In genomic region chr11:19615503-19615902, GRCh38 we compare ENCODE assay signal across 20 cellular contexts.
"Had no signal": no experiment of that assay in that cellular context is flagged by ENCODE, and none has a peak within 500 bp of the region (broad histone marks: within the 10 kb centered on the region; RNA-seq: fewer than 3 reads in every experiment).

No MANE protein-coding gene starts in this region.

- DNase-seq: activated CD4-positive, alpha-beta memory T cell treated with anti-CD3 and anti-CD28 coated beads for 36 hours; activated CD4-positive, alpha-beta T cell treated with anti-CD3 and anti-CD28 coated beads for 36 hours; activated naive CD4-positive, alpha-beta T cell; activated naive CD8-positive, alpha-beta T cell treated with anti-CD3 and anti-CD28 coated beads for 36 hours; activated T-cell treated with anti-CD3 and anti-CD28 coated beads for 4 hours; amniotic stem cell; body of pancreas; caudate nucleus; cortex of kidney; effector CD4-positive, alpha-beta T cell; mesendoderm; naive thymus-derived CD8-positive, alpha-beta T cell; pancreas; stimulated activated CD4-positive, alpha-beta T cell treated with anti-CD3 and anti-CD28 coated beads, Interleukin-12 subunit alpha, Interleukin-12 subunit beta, amount 100 ng/mL, for 4 hours; stimulated activated CD4-positive, alpha-beta T cell treated with anti-CD3 and anti-CD28 coated beads, Interleukin-1b, Interleukin-23, amount 100 ng/mL, for 48 hours; stimulated activated naive CD4-positive, alpha-beta T cell treated with Interleukin-2 at 50 U/mL for 16 hours; substantia nigra; SW 1271; T-helper 2 cell; upper lobe of left lung had no signal

- H3K27ac ChIP-seq: body of pancreas, pancreas, upper lobe of left lung had no signal

- H3K9me3 ChIP-seq: body of pancreas, pancreas had no signal

- H3K27me3 ChIP-seq: body of pancreas, pancreas, upper lobe of left lung had no signal

- H3K36me3 ChIP-seq: pancreas, upper lobe of left lung had no signal

- H3K4me1 ChIP-seq: body of pancreas, pancreas, upper lobe of left lung had no signal

- H3K4me3 ChIP-seq: body of pancreas, pancreas, upper lobe of left lung had no signal
